ENCODE assay signal across 8 cellular contexts in the genomic region with DNA sequence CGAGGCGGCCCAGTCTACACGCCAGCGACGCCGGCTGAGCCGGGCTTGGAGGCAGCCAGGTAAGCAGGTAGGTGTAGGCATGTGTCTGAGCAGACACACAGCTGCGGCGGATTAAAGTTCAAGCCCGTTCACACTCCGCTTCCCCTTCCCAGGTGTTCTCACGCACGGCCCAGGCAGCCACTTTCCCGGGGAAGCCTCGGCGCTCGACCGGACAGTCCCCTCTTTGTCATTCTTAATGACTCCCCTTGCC. TPM values are rescaled to one million over a fixed set of nuclear protein-coding genes. Genes with fewer than 3 reads are reported as not detected.
DNase-seq lines count a peak whose midpoint lies in the region; ATAC-seq lines count a peak whose summit lies in the region.

No MANE protein-coding gene starts in this region.

- peak; percentile 31 for ATAC-seq in stimulated activated effector memory CD8-positive, alpha-beta T cell treated with anti-CD3 and anti-CD28 coated beads, Interleukin-12 subunit alpha, Interleukin-12 subunit beta, amount 100 ng/mL, for 72 hours
- no peak for ATAC-seq in HG03159 (IDR thresholded peaks at IDR 0.05; ENCODE audit: unreplicated experiment)

- peak overlapping the region; percentile 88 for H3K4me3 Mint-ChIP-seq in activated naive CD8-positive, alpha-beta T cell
- peak overlapping the region; percentile 91 for H3K4me3 Mint-ChIP-seq in stimulated activated effector memory CD8-positive, alpha-beta T cell treated with anti-CD3 and anti-CD28 coated beads, Interleukin-12 subunit alpha, Interleukin-12 subunit beta, amount 100 ng/mL, for 72 hours

- no peak overlapping the region for H3K27ac Mint-ChIP-seq in activated naive CD8-positive, alpha-beta T cell
- peak overlapping the region; percentile 82 for H3K27ac Mint-ChIP-seq in stimulated activated effector memory CD8-positive, alpha-beta T cell treated with anti-CD3 and anti-CD28 coated beads, Interleukin-12 subunit alpha, Interleukin-12 subunit beta, amount 100 ng/mL, for 72 hours

- no peaks in the 10 kb centered on the region for H3K36me3 Mint-ChIP-seq in activated naive CD8-positive, alpha-beta T cell
- H3K36me3 Mint-ChIP-seq in stimulated activated effector memory CD8-positive, alpha-beta T cell treated with anti-CD3 and anti-CD28 coated beads, Interleukin-12 subunit alpha, Interleukin-12 subunit beta, amount 100 ng/mL, for 72 hours: peaks cover 6% of the 10 kb centered on the region

- peaks cover 23% of the 10 kb centered on the region for H3K4me1 Mint-ChIP-seq in activated naive CD8-positive, alpha-beta T cell (ENCODE audit: low read depth)
- peaks cover 27% of the 10 kb centered on the region for H3K4me1 Mint-ChIP-seq in stimulated activated effector memory CD8-positive, alpha-beta T cell treated with anti-CD3 and anti-CD28 coated beads, Interleukin-12 subunit alpha, Interleukin-12 subunit beta, amount 100 ng/mL, for 72 hours

- peaks cover 1% of the 10 kb centered on the region for H3K27me3 Mint-ChIP-seq in activated naive CD8-positive, alpha-beta T cell

- DNase-seq in NCI-H2171 (lab: John Stamatoyannopoulos, UW) (peak; percentile 19), NCI-H2171 treated with DMSO at 0.1 percent for 48 hours (lab: John Stamatoyannopoulos, UW) (no peak), iPS-NIHi7 (ENCODE audit: extremely low spot score) (peak; percentile 42), OCI-M1 (lab: John Stamatoyannopoulos, UW) (no peak)
- DNase-seq in Jurkat, Clone E6-1 (ENCODE audit: low read depth, low spot score): no peak
- peak in 1 of 2 donors; percentile 11 for DNase-seq in stimulated activated effector memory CD8-positive, alpha-beta T cell treated with anti-CD3 and anti-CD28 coated beads, Interleukin-12 subunit alpha, Interleukin-12 subunit beta, amount 100 ng/mL, for 72 hours (ENCODE audit: low spot score in 2 of 2)

- H3K9me3 Mint-ChIP-seq in activated naive CD8-positive, alpha-beta T cell (ENCODE audit: low read depth): no peaks in the 10 kb centered on the region
- H3K9me3 Mint-ChIP-seq in stimulated activated effector memory CD8-positive, alpha-beta T cell treated with anti-CD3 and anti-CD28 coated beads, Interleukin-12 subunit alpha, Interleukin-12 subunit beta, amount 100 ng/mL, for 72 hours: no peaks in the 10 kb centered on the region

- H3K4me3 ChIP-seq in Jurkat, Clone E6-1 (ENCODE audit: low read length): peak overlapping the region; percentile 53

RNA-seq across cellular contexts. Expression of a gene that starts 0.4 kb away (rescaled TPM):
- polyA plus RNA-seq in Jurkat, Clone E6-1 (2012; ENCODE audit: insufficient read depth, insufficient read length): 3.2 TPM

Comparison
In these comparisons a context has a peak if more than half of its experiments do, and no peak if none do; other contexts are left out.
1. DNase-seq: peak in NCI-H2171 (single experiment) and iPS-NIHi7 (single experiment); none in NCI-H2171 treated with DMSO at 0.1 percent for 48 hours (single experiment), Jurkat, Clone E6-1 (single experiment) and OCI-M1 (single experiment).